1 cellular context compared by ENCODE assay signal in the genomic region with DNA sequence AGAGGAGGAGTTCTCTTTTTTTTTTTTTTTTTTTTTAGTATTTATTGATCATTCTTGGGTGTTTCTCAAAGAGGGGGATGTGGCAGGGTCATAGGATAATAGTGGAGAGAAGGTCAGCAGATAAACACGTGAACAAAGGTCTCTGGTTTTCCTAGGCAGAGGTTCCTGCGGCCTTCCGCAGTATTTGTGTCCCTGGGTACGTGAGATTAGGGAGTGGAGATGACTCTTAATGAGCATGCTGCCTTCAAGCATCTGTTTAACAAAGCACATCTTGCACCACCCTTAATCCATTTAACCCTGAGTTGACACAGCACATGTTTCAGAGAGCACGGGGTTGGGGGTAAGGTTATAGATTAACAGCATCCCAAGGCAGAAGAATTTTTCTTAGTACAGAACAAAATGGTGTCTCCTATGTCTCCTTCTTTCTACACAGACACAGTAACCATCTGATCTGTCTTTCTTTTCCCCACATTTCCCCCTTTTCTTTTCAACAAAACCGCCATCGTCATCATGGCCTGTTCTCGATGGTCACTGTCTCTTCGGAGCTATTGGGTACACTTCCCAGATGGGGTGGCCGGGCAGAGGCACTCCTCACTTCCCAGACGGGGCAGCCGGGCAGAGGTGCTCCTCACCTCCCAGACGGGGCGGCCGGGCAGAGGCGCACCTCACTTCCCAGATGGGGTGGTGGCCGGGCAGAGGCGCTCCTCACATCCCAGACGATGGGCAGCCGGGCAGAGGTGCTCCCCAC.
TF ChIP-seq lines count a peak whose summit lies in the region.
"Not testable (repeated sequence)": the region's sequence is repeated elsewhere in the genome, so short reads cannot be mapped to it uniquely, and the experiment has no call there.

No MANE protein-coding gene starts in this region.

TF ChIP-seq in HepG2, 621 proteins besides CTCF, POLR2A, EP300 and RAD21 (continued from another document):
- TF ChIP-seq, protein P1, sequence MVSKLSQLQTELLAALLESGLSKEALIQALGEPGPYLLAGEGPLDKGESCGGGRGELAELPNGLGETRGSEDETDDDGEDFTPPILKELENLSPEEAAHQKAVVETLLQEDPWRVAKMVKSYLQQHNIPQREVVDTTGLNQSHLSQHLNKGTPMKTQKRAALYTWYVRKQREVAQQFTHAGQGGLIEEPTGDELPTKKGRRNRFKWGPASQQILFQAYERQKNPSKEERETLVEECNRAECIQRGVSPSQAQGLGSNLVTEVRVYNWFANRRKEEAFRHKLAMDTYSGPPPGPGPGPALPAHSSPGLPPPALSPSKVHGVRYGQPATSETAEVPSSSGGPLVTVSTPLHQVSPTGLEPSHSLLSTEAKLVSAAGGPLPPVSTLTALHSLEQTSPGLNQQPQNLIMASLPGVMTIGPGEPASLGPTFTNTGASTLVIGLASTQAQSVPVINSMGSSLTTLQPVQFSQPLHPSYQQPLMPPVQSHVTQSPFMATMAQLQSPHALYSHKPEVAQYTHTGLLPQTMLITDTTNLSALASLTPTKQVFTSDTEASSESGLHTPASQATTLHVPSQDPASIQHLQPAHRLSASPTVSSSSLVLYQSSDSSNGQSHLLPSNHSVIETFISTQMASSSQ (IDR thresholded peaks at IDR 0.05; ENCODE audit: low read depth): peak; percentile 54; the same call in 1 of the 2 replicates
- TF ChIP-seq, protein P1 (CRISPR knock-in tag; IDR thresholded peaks at IDR 0.05; ENCODE audit: borderline replicate concordance): peak; percentile 58; the same call in 1 of the 2 replicates
- TF ChIP-seq ZNF792 (CRISPR knock-in tag; IDR thresholded peaks at IDR 0.05): 0 out of 2 replicates have a peak, but pooled peaks have one; percentile 26
- 0 out of 2 replicates have a peak, but pooled peaks have one; percentile 23 for TF ChIP-seq FOXK1 (CRISPR knock-in tag; IDR thresholded peaks at IDR 0.05; ENCODE audit: borderline replicate concordance, low read depth)
- TF ChIP-seq, protein P2, sequence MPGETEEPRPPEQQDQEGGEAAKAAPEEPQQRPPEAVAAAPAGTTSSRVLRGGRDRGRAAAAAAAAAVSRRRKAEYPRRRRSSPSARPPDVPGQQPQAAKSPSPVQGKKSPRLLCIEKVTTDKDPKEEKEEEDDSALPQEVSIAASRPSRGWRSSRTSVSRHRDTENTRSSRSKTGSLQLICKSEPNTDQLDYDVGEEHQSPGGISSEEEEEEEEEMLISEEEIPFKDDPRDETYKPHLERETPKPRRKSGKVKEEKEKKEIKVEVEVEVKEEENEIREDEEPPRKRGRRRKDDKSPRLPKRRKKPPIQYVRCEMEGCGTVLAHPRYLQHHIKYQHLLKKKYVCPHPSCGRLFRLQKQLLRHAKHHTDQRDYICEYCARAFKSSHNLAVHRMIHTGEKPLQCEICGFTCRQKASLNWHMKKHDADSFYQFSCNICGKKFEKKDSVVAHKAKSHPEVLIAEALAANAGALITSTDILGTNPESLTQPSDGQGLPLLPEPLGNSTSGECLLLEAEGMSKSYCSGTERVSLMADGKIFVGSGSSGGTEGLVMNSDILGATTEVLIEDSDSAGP (CRISPR knock-in tag; IDR thresholded peaks at IDR 0.05; ENCODE audit: borderline replicate concordance): peak; percentile 21; the same call in 1 of the 2 replicates
- TF ChIP-seq NCOA2 (CRISPR knock-in tag; IDR thresholded peaks at IDR 0.05): peak; percentile 56; the same call in 1 of the 2 replicates
- TF ChIP-seq, protein P3, sequence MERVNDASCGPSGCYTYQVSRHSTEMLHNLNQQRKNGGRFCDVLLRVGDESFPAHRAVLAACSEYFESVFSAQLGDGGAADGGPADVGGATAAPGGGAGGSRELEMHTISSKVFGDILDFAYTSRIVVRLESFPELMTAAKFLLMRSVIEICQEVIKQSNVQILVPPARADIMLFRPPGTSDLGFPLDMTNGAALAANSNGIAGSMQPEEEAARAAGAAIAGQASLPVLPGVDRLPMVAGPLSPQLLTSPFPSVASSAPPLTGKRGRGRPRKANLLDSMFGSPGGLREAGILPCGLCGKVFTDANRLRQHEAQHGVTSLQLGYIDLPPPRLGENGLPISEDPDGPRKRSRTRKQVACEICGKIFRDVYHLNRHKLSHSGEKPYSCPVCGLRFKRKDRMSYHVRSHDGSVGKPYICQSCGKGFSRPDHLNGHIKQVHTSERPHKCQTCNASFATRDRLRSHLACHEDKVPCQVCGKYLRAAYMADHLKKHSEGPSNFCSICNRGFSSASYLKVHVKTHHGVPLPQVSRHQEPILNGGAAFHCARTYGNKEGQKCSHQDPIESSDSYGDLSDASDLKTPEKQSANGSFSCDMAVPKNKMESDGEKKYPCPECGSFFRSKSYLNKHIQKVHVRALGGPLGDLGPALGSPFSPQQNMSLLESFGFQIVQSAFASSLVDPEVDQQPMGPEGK (CRISPR knock-in tag; IDR thresholded peaks at IDR 0.05): peak; percentile 23; the same call in 1 of the 2 replicates
- TF ChIP-seq, protein P4, sequence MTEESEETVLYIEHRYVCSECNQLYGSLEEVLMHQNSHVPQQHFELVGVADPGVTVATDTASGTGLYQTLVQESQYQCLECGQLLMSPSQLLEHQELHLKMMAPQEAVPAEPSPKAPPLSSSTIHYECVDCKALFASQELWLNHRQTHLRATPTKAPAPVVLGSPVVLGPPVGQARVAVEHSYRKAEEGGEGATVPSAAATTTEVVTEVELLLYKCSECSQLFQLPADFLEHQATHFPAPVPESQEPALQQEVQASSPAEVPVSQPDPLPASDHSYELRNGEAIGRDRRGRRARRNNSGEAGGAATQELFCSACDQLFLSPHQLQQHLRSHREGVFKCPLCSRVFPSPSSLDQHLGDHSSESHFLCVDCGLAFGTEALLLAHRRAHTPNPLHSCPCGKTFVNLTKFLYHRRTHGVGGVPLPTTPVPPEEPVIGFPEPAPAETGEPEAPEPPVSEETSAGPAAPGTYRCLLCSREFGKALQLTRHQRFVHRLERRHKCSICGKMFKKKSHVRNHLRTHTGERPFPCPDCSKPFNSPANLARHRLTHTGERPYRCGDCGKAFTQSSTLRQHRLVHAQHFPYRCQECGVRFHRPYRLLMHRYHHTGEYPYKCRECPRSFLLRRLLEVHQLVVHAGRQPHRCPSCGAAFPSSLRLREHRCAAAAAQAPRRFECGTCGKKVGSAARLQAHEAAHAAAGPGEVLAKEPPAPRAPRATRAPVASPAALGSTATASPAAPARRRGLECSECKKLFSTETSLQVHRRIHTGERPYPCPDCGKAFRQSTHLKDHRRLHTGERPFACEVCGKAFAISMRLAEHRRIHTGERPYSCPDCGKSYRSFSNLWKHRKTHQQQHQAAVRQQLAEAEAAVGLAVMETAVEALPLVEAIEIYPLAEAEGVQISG (CRISPR knock-in tag; IDR thresholded peaks at IDR 0.05): 0 out of 2 replicates have a peak, but pooled peaks have one; percentile 16
- TF ChIP-seq, protein P5, sequence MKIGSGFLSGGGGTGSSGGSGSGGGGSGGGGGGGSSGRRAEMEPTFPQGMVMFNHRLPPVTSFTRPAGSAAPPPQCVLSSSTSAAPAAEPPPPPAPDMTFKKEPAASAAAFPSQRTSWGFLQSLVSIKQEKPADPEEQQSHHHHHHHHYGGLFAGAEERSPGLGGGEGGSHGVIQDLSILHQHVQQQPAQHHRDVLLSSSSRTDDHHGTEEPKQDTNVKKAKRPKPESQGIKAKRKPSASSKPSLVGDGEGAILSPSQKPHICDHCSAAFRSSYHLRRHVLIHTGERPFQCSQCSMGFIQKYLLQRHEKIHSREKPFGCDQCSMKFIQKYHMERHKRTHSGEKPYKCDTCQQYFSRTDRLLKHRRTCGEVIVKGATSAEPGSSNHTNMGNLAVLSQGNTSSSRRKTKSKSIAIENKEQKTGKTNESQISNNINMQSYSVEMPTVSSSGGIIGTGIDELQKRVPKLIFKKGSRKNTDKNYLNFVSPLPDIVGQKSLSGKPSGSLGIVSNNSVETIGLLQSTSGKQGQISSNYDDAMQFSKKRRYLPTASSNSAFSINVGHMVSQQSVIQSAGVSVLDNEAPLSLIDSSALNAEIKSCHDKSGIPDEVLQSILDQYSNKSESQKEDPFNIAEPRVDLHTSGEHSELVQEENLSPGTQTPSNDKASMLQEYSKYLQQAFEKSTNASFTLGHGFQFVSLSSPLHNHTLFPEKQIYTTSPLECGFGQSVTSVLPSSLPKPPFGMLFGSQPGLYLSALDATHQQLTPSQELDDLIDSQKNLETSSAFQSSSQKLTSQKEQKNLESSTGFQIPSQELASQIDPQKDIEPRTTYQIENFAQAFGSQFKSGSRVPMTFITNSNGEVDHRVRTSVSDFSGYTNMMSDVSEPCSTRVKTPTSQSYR (CRISPR knock-in tag; IDR thresholded peaks at IDR 0.05; ENCODE audit: borderline replicate concordance): peak; percentile 25; the same call in 1 of the 2 replicates
- peak; percentile 33; the same call in 1 of the 2 replicates for TF ChIP-seq TCF7 (IDR thresholded peaks at IDR 0.05; ENCODE audit: low read depth)
- not testable (repeated sequence) for TF ChIP-seq SOX6 (IDR thresholded peaks at IDR 0.05)
- TF ChIP-seq SOX6 (CRISPR knock-in tag; IDR thresholded peaks at IDR 0.05): peak; percentile 93
- TF ChIP-seq, protein P6, sequence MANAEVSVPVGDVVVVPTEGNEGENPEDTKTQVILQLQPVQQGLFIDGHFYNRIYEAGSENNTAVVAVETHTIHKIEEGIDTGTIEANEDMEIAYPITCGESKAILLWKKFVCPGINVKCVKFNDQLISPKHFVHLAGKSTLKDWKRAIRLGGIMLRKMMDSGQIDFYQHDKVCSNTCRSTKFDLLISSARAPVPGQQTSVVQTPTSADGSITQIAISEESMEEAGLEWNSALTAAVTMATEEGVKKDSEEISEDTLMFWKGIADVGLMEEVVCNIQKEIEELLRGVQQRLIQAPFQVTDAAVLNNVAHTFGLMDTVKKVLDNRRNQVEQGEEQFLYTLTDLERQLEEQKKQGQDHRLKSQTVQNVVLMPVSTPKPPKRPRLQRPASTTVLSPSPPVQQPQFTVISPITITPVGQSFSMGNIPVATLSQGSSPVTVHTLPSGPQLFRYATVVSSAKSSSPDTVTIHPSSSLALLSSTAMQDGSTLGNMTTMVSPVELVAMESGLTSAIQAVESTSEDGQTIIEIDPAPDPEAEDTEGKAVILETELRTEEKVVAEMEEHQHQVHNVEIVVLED (CRISPR knock-in tag; IDR thresholded peaks at IDR 0.05; ENCODE audit: borderline replicate concordance): peak; percentile 29; the same call in 1 of the 2 replicates
- TF ChIP-seq, protein P7, sequence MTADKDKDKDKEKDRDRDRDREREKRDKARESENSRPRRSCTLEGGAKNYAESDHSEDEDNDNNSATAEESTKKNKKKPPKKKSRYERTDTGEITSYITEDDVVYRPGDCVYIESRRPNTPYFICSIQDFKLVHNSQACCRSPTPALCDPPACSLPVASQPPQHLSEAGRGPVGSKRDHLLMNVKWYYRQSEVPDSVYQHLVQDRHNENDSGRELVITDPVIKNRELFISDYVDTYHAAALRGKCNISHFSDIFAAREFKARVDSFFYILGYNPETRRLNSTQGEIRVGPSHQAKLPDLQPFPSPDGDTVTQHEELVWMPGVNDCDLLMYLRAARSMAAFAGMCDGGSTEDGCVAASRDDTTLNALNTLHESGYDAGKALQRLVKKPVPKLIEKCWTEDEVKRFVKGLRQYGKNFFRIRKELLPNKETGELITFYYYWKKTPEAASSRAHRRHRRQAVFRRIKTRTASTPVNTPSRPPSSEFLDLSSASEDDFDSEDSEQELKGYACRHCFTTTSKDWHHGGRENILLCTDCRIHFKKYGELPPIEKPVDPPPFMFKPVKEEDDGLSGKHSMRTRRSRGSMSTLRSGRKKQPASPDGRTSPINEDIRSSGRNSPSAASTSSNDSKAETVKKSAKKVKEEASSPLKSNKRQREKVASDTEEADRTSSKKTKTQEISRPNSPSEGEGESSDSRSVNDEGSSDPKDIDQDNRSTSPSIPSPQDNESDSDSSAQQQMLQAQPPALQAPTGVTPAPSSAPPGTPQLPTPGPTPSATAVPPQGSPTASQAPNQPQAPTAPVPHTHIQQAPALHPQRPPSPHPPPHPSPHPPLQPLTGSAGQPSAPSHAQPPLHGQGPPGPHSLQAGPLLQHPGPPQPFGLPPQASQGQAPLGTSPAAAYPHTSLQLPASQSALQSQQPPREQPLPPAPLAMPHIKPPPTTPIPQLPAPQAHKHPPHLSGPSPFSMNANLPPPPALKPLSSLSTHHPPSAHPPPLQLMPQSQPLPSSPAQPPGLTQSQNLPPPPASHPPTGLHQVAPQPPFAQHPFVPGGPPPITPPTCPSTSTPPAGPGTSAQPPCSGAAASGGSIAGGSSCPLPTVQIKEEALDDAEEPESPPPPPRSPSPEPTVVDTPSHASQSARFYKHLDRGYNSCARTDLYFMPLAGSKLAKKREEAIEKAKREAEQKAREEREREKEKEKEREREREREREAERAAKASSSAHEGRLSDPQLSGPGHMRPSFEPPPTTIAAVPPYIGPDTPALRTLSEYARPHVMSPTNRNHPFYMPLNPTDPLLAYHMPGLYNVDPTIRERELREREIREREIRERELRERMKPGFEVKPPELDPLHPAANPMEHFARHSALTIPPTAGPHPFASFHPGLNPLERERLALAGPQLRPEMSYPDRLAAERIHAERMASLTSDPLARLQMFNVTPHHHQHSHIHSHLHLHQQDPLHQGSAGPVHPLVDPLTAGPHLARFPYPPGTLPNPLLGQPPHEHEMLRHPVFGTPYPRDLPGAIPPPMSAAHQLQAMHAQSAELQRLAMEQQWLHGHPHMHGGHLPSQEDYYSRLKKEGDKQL (CRISPR knock-in tag; IDR thresholded peaks at IDR 0.05; ENCODE audit: low read depth): peak; percentile 72; the same call in 1 of the 2 replicates
- TF ChIP-seq ISL2 (CRISPR knock-in tag; IDR thresholded peaks at IDR 0.05): 0 out of 2 replicates have a peak, but pooled peaks have one; percentile 62
TF ChIP-seq in HepG2: peak in this region for 79; not testable (repeated sequence) for 542.
